Comparison of ENCODE assay signal across 1 cellular context in genomic region chr19:45717131-45717982, GRCh38.
TF ChIP-seq lines count a peak whose summit lies in the region.

No MANE protein-coding gene starts in this region.

TF ChIP-seq in HepG2, 621 proteins besides CTCF, POLR2A, EP300 and RAD21 (continued from another document and continues in another):
- TF ChIP-seq ARID5B (CRISPR knock-in tag; IDR thresholded peaks at IDR 0.05): peak; percentile 62
- no peak for TF ChIP-seq HMGA1 (CRISPR knock-in tag; conservative IDR thresholded peaks at IDR 0.05)
- peak; percentile 89 for TF ChIP-seq TBX3 (IDR thresholded peaks at IDR 0.05; ENCODE audit: borderline replicate concordance)
- TF ChIP-seq ZNF484 (CRISPR knock-in tag; IDR thresholded peaks at IDR 0.05; ENCODE audit: borderline replicate concordance, low read depth): no peak
- no peak for TF ChIP-seq ZNF230 (CRISPR knock-in tag; IDR thresholded peaks at IDR 0.05)
- TF ChIP-seq GTF3A (CRISPR knock-in tag; conservative IDR thresholded peaks at IDR 0.05): no peak
- TF ChIP-seq XRCC5 (optimal IDR thresholded peaks at IDR 0.05; ENCODE audit: low read length): peak; percentile 82
- no peak; the same call in 1 of the 2 replicates for TF ChIP-seq ZNF639 (CRISPR knock-in tag; conservative IDR thresholded peaks at IDR 0.05)
- no peak for TF ChIP-seq ZNF253 (CRISPR knock-in tag; IDR thresholded peaks at IDR 0.05; ENCODE audit: borderline replicate concordance)
- peak; percentile 74 for TF ChIP-seq ELF1 (CRISPR knock-in tag; IDR thresholded peaks at IDR 0.05)
- TF ChIP-seq ETV5 (CRISPR knock-in tag; IDR thresholded peaks at IDR 0.05; ENCODE audit: borderline replicate concordance): peak; percentile 72; the same call in 1 of the 2 replicates
- TF ChIP-seq WIZ (CRISPR knock-in tag; IDR thresholded peaks at IDR 0.05): no peak; the same call in 1 of the 2 replicates
- no peak for TF ChIP-seq ZBTB40 (IDR thresholded peaks at IDR 0.05)
- no peak; the same call in 1 of the 2 replicates for TF ChIP-seq ZBTB40 (CRISPR knock-in tag; IDR thresholded peaks at IDR 0.05)
- TF ChIP-seq ESRRA (CRISPR knock-in tag; IDR thresholded peaks at IDR 0.05; ENCODE audit: low read depth): peak; percentile 54
- TF ChIP-seq ZNF496 (CRISPR knock-in tag; IDR thresholded peaks at IDR 0.05; ENCODE audit: insufficient replicate concordance): no peak
- TF ChIP-seq GATAD2A (CRISPR knock-in tag; IDR thresholded peaks at IDR 0.05): no peak; the same call in 1 of the 2 replicates
- no peak for TF ChIP-seq MATR3 (CRISPR knock-in tag; IDR thresholded peaks at IDR 0.05)
- TF ChIP-seq ZNF670 (CRISPR knock-in tag; IDR thresholded peaks at IDR 0.05; ENCODE audit: borderline replicate concordance): peak; percentile 51
- no peak for TF ChIP-seq ZNF557 (CRISPR knock-in tag; IDR thresholded peaks at IDR 0.05)
- no peak for TF ChIP-seq ZNF839 (CRISPR knock-in tag; IDR thresholded peaks at IDR 0.05; ENCODE audit: borderline replicate concordance)
- no peak; the same call in 1 of the 2 replicates for TF ChIP-seq HIVEP1 (CRISPR knock-in tag; IDR thresholded peaks at IDR 0.05)
- peak; percentile 65; the same call in 1 of the 2 replicates for TF ChIP-seq IKZF5 (CRISPR knock-in tag; IDR thresholded peaks at IDR 0.05)
- TF ChIP-seq SAP130 (CRISPR knock-in tag; IDR thresholded peaks at IDR 0.05; ENCODE audit: low read depth): peak; percentile 90
- TF ChIP-seq ZNF777 (CRISPR knock-in tag; IDR thresholded peaks at IDR 0.05): no peak
- peak; percentile 95 for TF ChIP-seq RXRB (CRISPR knock-in tag; IDR thresholded peaks at IDR 0.05; ENCODE audit: borderline replicate concordance)
- no peak for TF ChIP-seq LCORL (IDR thresholded peaks at IDR 0.05)
- TF ChIP-seq LCORL (CRISPR knock-in tag; IDR thresholded peaks at IDR 0.05): peak; percentile 88
- no peak for TF ChIP-seq CEBPZ (IDR thresholded peaks at IDR 0.05; ENCODE audit: low read length)
- no peak for TF ChIP-seq THAP7 (CRISPR knock-in tag; IDR thresholded peaks at IDR 0.05)
- TF ChIP-seq ZBTB42 (CRISPR knock-in tag; IDR thresholded peaks at IDR 0.05): no peak
- TF ChIP-seq HDAC1 (CRISPR knock-in tag; IDR thresholded peaks at IDR 0.05): peak; percentile 72
- TF ChIP-seq, protein P1, sequence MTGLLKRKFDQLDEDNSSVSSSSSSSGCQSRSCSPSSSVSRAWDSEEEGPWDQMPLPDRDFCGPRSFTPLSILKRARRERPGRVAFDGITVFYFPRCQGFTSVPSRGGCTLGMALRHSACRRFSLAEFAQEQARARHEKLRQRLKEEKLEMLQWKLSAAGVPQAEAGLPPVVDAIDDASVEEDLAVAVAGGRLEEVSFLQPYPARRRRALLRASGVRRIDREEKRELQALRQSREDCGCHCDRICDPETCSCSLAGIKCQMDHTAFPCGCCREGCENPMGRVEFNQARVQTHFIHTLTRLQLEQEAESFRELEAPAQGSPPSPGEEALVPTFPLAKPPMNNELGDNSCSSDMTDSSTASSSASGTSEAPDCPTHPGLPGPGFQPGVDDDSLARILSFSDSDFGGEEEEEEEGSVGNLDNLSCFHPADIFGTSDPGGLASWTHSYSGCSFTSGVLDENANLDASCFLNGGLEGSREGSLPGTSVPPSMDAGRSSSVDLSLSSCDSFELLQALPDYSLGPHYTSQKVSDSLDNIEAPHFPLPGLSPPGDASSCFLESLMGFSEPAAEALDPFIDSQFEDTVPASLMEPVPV (CRISPR knock-in tag; IDR thresholded peaks at IDR 0.05): no peak; the same call in 1 of the 2 replicates
- TF ChIP-seq, protein P2, sequence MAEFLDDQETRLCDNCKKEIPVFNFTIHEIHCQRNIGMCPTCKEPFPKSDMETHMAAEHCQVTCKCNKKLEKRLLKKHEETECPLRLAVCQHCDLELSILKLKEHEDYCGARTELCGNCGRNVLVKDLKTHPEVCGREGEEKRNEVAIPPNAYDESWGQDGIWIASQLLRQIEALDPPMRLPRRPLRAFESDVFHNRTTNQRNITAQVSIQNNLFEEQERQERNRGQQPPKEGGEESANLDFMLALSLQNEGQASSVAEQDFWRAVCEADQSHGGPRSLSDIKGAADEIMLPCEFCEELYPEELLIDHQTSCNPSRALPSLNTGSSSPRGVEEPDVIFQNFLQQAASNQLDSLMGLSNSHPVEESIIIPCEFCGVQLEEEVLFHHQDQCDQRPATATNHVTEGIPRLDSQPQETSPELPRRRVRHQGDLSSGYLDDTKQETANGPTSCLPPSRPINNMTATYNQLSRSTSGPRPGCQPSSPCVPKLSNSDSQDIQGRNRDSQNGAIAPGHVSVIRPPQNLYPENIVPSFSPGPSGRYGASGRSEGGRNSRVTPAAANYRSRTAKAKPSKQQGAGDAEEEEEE (CRISPR knock-in tag; IDR thresholded peaks at IDR 0.05; ENCODE audit: borderline replicate concordance): no peak
